ENCODE assay signal across 1 cellular context in the genomic region with DNA sequence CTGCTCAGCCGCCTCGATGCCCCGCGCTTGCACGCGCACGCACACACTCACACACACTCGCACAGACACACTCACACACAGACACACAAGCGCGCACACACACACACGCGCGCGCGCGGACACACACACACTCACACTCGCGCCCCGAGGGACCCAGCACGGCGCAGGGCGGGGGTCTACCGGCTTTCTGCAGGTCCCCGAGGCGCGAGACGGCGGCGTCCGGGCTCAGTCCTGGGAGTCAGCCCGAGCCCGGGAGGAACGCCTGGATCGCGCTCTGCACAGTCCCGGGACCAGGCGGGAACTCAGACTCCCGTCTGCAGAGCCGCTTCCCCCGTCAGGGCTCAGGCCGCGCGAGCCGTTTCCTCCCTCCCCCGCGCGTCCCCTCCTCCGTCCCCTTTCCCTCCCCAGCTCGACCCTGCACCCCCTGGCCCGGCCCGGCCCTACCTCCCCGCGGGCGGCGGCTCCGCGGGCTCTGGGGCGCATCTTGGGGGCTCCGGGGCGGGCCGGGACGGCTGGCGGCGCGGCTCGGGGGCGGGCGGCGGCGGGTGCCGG.
TF ChIP-seq lines count a peak whose summit lies in the region.

No MANE protein-coding gene starts in this region.

TF ChIP-seq in GM12878, 131 proteins besides CTCF, POLR2A, EP300 and RAD21:
- TF ChIP-seq, protein P1, sequence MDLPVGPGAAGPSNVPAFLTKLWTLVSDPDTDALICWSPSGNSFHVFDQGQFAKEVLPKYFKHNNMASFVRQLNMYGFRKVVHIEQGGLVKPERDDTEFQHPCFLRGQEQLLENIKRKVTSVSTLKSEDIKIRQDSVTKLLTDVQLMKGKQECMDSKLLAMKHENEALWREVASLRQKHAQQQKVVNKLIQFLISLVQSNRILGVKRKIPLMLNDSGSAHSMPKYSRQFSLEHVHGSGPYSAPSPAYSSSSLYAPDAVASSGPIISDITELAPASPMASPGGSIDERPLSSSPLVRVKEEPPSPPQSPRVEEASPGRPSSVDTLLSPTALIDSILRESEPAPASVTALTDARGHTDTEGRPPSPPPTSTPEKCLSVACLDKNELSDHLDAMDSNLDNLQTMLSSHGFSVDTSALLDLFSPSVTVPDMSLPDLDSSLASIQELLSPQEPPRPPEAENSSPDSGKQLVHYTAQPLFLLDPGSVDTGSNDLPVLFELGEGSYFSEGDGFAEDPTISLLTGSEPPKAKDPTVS (IDR thresholded peaks at IDR 0.05; ENCODE audit: low read depth, low read length), result no peak
- TF ChIP-seq HDAC6 (IDR thresholded peaks at IDR 0.05; ENCODE audit: unreplicated experiment), result peak; percentile 49
